ENCODE assay signal across 18 cellular contexts in the genomic region with DNA sequence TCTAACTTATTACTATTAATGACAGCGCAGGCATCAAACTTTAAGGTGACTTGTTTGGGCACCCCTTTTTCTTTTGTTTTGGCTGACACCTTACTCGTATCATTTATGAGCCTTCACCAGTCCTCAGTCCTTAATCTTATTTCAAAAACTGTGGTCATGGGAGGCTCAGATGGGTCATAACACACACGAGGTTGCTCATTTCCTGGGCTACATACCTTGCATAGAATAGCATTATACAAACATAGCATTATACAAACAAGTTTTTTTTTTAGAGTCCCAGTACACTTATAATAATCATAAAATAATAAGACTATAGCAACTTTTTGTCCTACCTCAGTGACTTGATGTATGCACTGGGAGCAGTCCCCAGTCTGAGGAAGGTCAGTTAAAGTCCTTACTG. TPM values are rescaled to one million over a fixed set of nuclear protein-coding genes. Genes with fewer than 3 reads are reported as not detected.
A peak's percentile ranks its signal among the peaks of the same experiment; 100 is the strongest.
DNase-seq lines count a peak whose midpoint lies in the region; ATAC-seq, FAIRE-seq and TF ChIP-seq lines count a peak whose summit lies in the region.
"Had no signal": no experiment of that assay in that cellular context is flagged by ENCODE, and none has a peak within 500 bp of the region (broad histone marks: within the 10 kb centered on the region; RNA-seq: fewer than 3 reads in every experiment).

No MANE protein-coding gene starts in this region.

- no peaks in the 10 kb centered on the region; the same call in 1 of the 2 replicates for H3K27me3 ChIP-seq in IMR-90 (ENCODE audit: control insufficient read depth, insufficient read depth, low read length)
- H3K27me3 ChIP-seq in bronchial epithelial cell (ENCODE audit: control insufficient read depth, insufficient read depth, low read length), result no peaks in the 10 kb centered on the region
- H3K27me3 ChIP-seq in keratinocyte (ENCODE audit: control insufficient read depth, extremely low read depth, insufficient read depth, low read length), result no peaks in the 10 kb centered on the region
- H3K27me3 ChIP-seq in right cardiac atrium (ENCODE audit: control insufficient read depth, insufficient read depth), result no peaks in the 10 kb centered on the region
- H3K27me3 ChIP-seq: BLaER1 treated with 17β-estradiol and CSF1 and Interleukin-3, amounts not matched to agents 10 nM and 100 nM had no signal

- H2AFZ ChIP-seq in IMR-90 (replicated peaks; ENCODE audit: low read length, poor library complexity) (no peak overlapping the region), keratinocyte (ENCODE audit: control insufficient read depth, low read length) (no peak overlapping the region)
- H2AFZ ChIP-seq: GM23338 had no signal

- H3K9ac ChIP-seq in IMR-90 (ENCODE audit: low read depth, low read length), result no peak overlapping the region
- no peak overlapping the region for H3K9ac ChIP-seq in keratinocyte (ENCODE audit: control insufficient read depth, extremely low read depth, insufficient read depth, low read length)
- H3K9ac ChIP-seq: BLaER1 treated with 17β-estradiol and CSF1 and Interleukin-3, amounts not matched to agents 10 nM and 100 nM had no signal

- H4K8ac ChIP-seq in IMR-90 (ENCODE audit: low read depth in 2 of 2, low read length in 2 of 2), result no peak overlapping the region

- H4K5ac ChIP-seq in IMR-90 (ENCODE audit: low read depth, low read length), result no peak overlapping the region

- H3K4me2 ChIP-seq in IMR-90 (ENCODE audit: low read depth, low read length), result peak overlapping the region; percentile 51; the same call in 1 of the 2 replicates
- no peak overlapping the region for H3K4me2 ChIP-seq in keratinocyte (ENCODE audit: control insufficient read depth, extremely low read depth, insufficient read depth, low read depth, low read length)
- H3K4me2 ChIP-seq: BLaER1 treated with 17β-estradiol and CSF1 and Interleukin-3, amounts not matched to agents 10 nM and 100 nM; GM23338 had no signal

- CTCF ChIA-PET in IMR-90 (lab: Yijun Ruan, JAX), result no interaction called here

- POLR2A ChIA-PET in IMR-90 (lab: Charles Lee; ENCODE audit: unreplicated experiment), result no interaction called here

- ATAC-seq in IMR-90 (ENCODE audit: low read depth), result no peak
- no peak for ATAC-seq in right cardiac atrium
- ATAC-seq: CD8-positive, alpha-beta T cell; GM23338; HCT116 had no signal

- no TSS peak for BruUV-seq in IMR-90 (replicated peaks; lab: Mats Ljungman, UMichigan)

- H3K4me1 ChIP-seq in IMR-90 (ENCODE audit: control insufficient read depth, insufficient read depth, low read length) (peaks cover 7% of the 10 kb centered on the region), keratinocyte (ENCODE audit: control insufficient read depth, extremely low read depth, insufficient read depth, low read length) (no peaks in the 10 kb centered on the region), right cardiac atrium (ENCODE audit: control insufficient read depth, insufficient read depth, low read length) (no peaks in the 10 kb centered on the region)
- H3K4me1 ChIP-seq: BLaER1 treated with 17β-estradiol and CSF1 and Interleukin-3, amounts not matched to agents 10 nM and 100 nM had no signal

- no peak for TF ChIP-seq RAD21 in IMR-90 (IDR thresholded peaks at IDR 0.05; ENCODE audit: low read length)

- intact Hi-C loops in IMR-90 (cut with micrococcal nuclease), result no loop called here
- intact Hi-C loops in right cardiac atrium (cut with DNase I), result no loop called here

- peak overlapping the region; percentile 74; the same call in 1 of the 2 replicates for H2BK20ac ChIP-seq in IMR-90 (ENCODE audit: low read depth, low read length)

- H3K27ac ChIP-seq in IMR-90 (ENCODE audit: insufficient read depth, low read length), result no peak overlapping the region
- H3K27ac ChIP-seq in keratinocyte (ENCODE audit: control insufficient read depth, insufficient read depth, low read length), result no peak overlapping the region
- H3K27ac ChIP-seq in right cardiac atrium (ENCODE audit: low read length), result no peak overlapping the region
- H3K27ac ChIP-seq: BLaER1 treated with 17β-estradiol and CSF1 and Interleukin-3, amounts not matched to agents 10 nM and 100 nM had no signal

- DNase-seq in ELR (ENCODE audit: low read depth) (peak; percentile 75), IMR-90 (peak; percentile 28), bronchial epithelial cell (ENCODE audit: low read depth) (peak; percentile 57), keratinocyte (ENCODE audit: low read depth, low spot score) (no peak), right cardiac atrium (no peak), NOMO-1 treated with dmso at 0.1 percent for 144 hours (lab: John Stamatoyannopoulos, UW; ENCODE audit: unreplicated experiment) (no peak), SW 1271 (lab: John Stamatoyannopoulos, UW) (no peak)
- DNase-seq: Calu3; CD8-positive, alpha-beta T cell; DMS79 treated with DMSO at 0.1 percent for 48 hours; GDM1 had no signal

- no peak overlapping the region for H3K56ac ChIP-seq in IMR-90 (ENCODE audit: extremely low read depth, insufficient read depth, low read length)

- H2BK5ac ChIP-seq in IMR-90 (ENCODE audit: low read depth, low read length, poor library complexity, severe bottlenecking), result peak overlapping the region; percentile 45

- 0 out of 2 replicates have a peak overlapping the region, but pooled peaks have one; percentile 57 for H3K14ac ChIP-seq in IMR-90 (replicated peaks; ENCODE audit: low read depth, low read length)

- no peak for FAIRE-seq in bronchial epithelial cell (lab: Jason Lieb, UNC)
- FAIRE-seq in keratinocyte (lab: Jason Lieb, UNC), result peak; percentile 26
- FAIRE-seq: GM12892, GM18507, H54 had no signal

- H3K79me1 ChIP-seq in IMR-90 (ENCODE audit: low read depth in 1 of 2, low read length in 2 of 2), result no peaks in the 10 kb centered on the region

- in situ Hi-C loops in IMR-90 (cut with MboI; ENCODE audit: low sequenced_read_pairs), result no loop called here

- no peak overlapping the region for H4K91ac ChIP-seq in IMR-90 (ENCODE audit: insufficient read depth, low read depth, low read length)

- H3K9me3 ChIP-seq in IMR-90 (ENCODE audit: control insufficient read depth, insufficient read depth, low read length), result no peaks in the 10 kb centered on the region
- H3K9me3 ChIP-seq in keratinocyte (ENCODE audit: control insufficient read depth, low read depth, low read length), result no peaks in the 10 kb centered on the region
- no peaks in the 10 kb centered on the region for H3K9me3 ChIP-seq in right cardiac atrium (ENCODE audit: control insufficient read depth, low read length)

- H4K20me1 ChIP-seq in IMR-90 (ENCODE audit: insufficient read depth, low read length), result no peaks in the 10 kb centered on the region
- H4K20me1 ChIP-seq in keratinocyte (ENCODE audit: control insufficient read depth, extremely low read depth, insufficient read depth, low read length), result no peaks in the 10 kb centered on the region
- H4K20me1 ChIP-seq: BLaER1 treated with 17β-estradiol and CSF1 and Interleukin-3, amounts not matched to agents 10 nM and 100 nM had no signal

- no peak overlapping the region for H3K4me3 ChIP-seq in IMR-90 (ENCODE audit: insufficient read depth, low read depth, low read length)
- H3K4me3 ChIP-seq in bronchial epithelial cell (ENCODE audit: low read depth, low read length), result no peak overlapping the region
- H3K4me3 ChIP-seq in keratinocyte (ENCODE audit: control insufficient read depth in 2 of 3, extremely low read depth in 1 of 3, insufficient read depth in 2 of 3, low read depth in 1 of 3, low read length in 3 of 3), result no peak overlapping the region
- H3K4me3 ChIP-seq in right cardiac atrium (ENCODE audit: low read length), result no peak overlapping the region
- H3K4me3 ChIP-seq: BLaER1 treated with 17β-estradiol and CSF1 and Interleukin-3, amounts not matched to agents 10 nM and 100 nM; GM23338 had no signal

- peak overlapping the region; percentile 59; the same call in 1 of the 2 replicates for H2AK5ac ChIP-seq in IMR-90 (ENCODE audit: low read depth, low read length)

- H3K18ac ChIP-seq in IMR-90 (ENCODE audit: low read depth, low read length), result no peak overlapping the region

- peak overlapping the region; percentile 58; the same call in 1 of the 2 replicates for H2BK120ac ChIP-seq in IMR-90 (ENCODE audit: low read depth, low read length)

- no peak overlapping the region for H3K23ac ChIP-seq in IMR-90 (ENCODE audit: low read depth, low read length)

- H3K9me1 ChIP-seq in IMR-90 (ENCODE audit: insufficient read depth, low read length), result no peaks in the 10 kb centered on the region
- H3K9me1 ChIP-seq in keratinocyte (ENCODE audit: control insufficient read depth, extremely low read depth, insufficient read depth, low read length), result no peaks in the 10 kb centered on the region

- no peak overlapping the region for H2AK9ac ChIP-seq in IMR-90 (replicated peaks; ENCODE audit: low read depth, low read length, poor library complexity)

- no peak for TF ChIP-seq CTCF in IMR-90 (conservative IDR thresholded peaks at IDR 0.05; ENCODE audit: low read depth, low read length)
- no peak for TF ChIP-seq CTCF in bronchial epithelial cell (IDR thresholded peaks at IDR 0.05; ENCODE audit: insufficient read depth, low read length, severe bottlenecking)
- no peak for TF ChIP-seq CTCF in keratinocyte (optimal IDR thresholded peaks at IDR 0.05 in 1 of 3, IDR thresholded peaks at IDR 0.05 in 1 of 3, conservative IDR thresholded peaks at IDR 0.05 in 1 of 3; ENCODE audit: extremely low read depth in 1 of 3, insufficient read depth in 2 of 3, low read length in 3 of 3)

- no peaks in the 10 kb centered on the region for H3K79me2 ChIP-seq in keratinocyte (ENCODE audit: control insufficient read depth, insufficient read depth, low read length)

- WGBS in IMR-90 (ENCODE audit: extremely low coverage in 2 of 2, insufficient read length in 1 of 2), 2 experiments, result no CpG with 5 or more reads among the region's 3 CpGs
- 82% methylated on average over 3 of the region's 3 CpGs for WGBS in right cardiac atrium

- H3K36me3 ChIP-seq in IMR-90 (ENCODE audit: control insufficient read depth, insufficient read depth, low read length), result no peaks in the 10 kb centered on the region
- H3K36me3 ChIP-seq in bronchial epithelial cell (ENCODE audit: control insufficient read depth, insufficient read depth, low read length), result no peaks in the 10 kb centered on the region
- no peaks in the 10 kb centered on the region for H3K36me3 ChIP-seq in keratinocyte (ENCODE audit: control insufficient read depth in 2 of 2, extremely low read depth in 1 of 2, insufficient read depth in 2 of 2, low read length in 2 of 2)
- H3K36me3 ChIP-seq: BLaER1 treated with 17β-estradiol and CSF1 and Interleukin-3, amounts not matched to agents 10 nM and 100 nM had no signal

- H3K4ac ChIP-seq in IMR-90 (ENCODE audit: low read depth, low read length), result no peak overlapping the region

- dilution Hi-C loops in IMR-90 (cut with HindIII; ENCODE audit: low sequenced_read_pairs, unreplicated experiment), result no loop called here
- dilution Hi-C loops in keratinocyte (cut with MboI; ENCODE audit: extremely low pct_ligation_motif_present, low sequenced_read_pairs), result no loop called here

- no peak for TF ChIP-seq POLR2A in IMR-90 (IDR thresholded peaks at IDR 0.05; ENCODE audit: low read depth, low read length)

- H2BK15ac ChIP-seq in IMR-90 (ENCODE audit: low read depth, low read length), result 0 out of 3 replicates have a peak overlapping the region, but pooled peaks have one; percentile 59

RNA-seq across cellular contexts. Expression of a gene that starts 11.2 kb away (rescaled TPM):
- total RNA-seq in IMR-90 (2012; rRNA removed), result 15.0 and 18.5 TPM in 2 replicates
- polyA plus RNA-seq in IMR-90 (2012; rRNA removed), result 26.8 and 27.2 TPM in 2 replicates
- polyA plus RNA-seq in IMR-90 (2012; cell fraction: cytosol; rRNA removed), result 12.2 and 22.9 TPM in 2 replicates
- 103 and 117 TPM in 2 replicates for polyA plus RNA-seq in IMR-90 (2012; cell fraction: nucleus; rRNA removed; ENCODE audit: low replicate concordance)
- total RNA-seq in bronchial epithelial cell, result 14.7 and 16.6 TPM in 2 replicates
- polyA plus RNA-seq in keratinocyte, result 57.6 to 102 TPM (median 71.9 TPM) in 3 replicates
- polyA plus RNA-seq in keratinocyte (2011; ENCODE audit: low read depth), result 101 TPM
- 44.9 and 50.9 TPM in 2 replicates for polyA plus RNA-seq in keratinocyte (2011; cell fraction: cytosol; rRNA removed)
- polyA plus RNA-seq in keratinocyte (2011; cell fraction: nucleus; rRNA removed), result 241 and 303 TPM in 2 replicates
- polyA plus RNA-seq in keratinocyte (2012; ENCODE audit: low replicate concordance), result 46.5 and 47.5 TPM in 2 replicates
- 92.0 to 164 TPM (median 110 TPM) in 3 replicates for polyA minus RNA-seq in keratinocyte
- 35.7 TPM for polyA minus RNA-seq in keratinocyte (2011; cell fraction: cytosol; rRNA and poly(A)+ RNA removed)
- 93.2 and 125 TPM in 2 replicates for polyA minus RNA-seq in keratinocyte (2011; cell fraction: nucleus; rRNA and poly(A)+ RNA removed)
- total RNA-seq in right cardiac atrium, result 100 to 1,000 TPM in 2 of 4 donors, 10 to 100 TPM in 2; 61.1 to 112 (median 96.7) TPM
- 81.6 TPM for polyA plus RNA-seq in right cardiac atrium

RNA-seq across cellular contexts. Expression of a gene that starts 17.5 kb away (rescaled TPM):
- total RNA-seq in IMR-90 (2012; rRNA removed) (233 and 241 TPM in 2 replicates), bronchial epithelial cell (235 and 279 TPM in 2 replicates), right cardiac atrium (10 to 100 TPM; 22.9 to 62.0 (median 33.3) TPM)
- polyA plus RNA-seq in IMR-90 (2012; rRNA removed) (134 and 139 TPM in 2 replicates), keratinocyte (90.4 to 162 TPM (median 152 TPM) in 3 replicates), right cardiac atrium (22.0 TPM)
- 90.9 and 114 TPM in 2 replicates for polyA plus RNA-seq in IMR-90 (2012; cell fraction: cytosol; rRNA removed)
- polyA plus RNA-seq in IMR-90 (2012; cell fraction: nucleus; rRNA removed; ENCODE audit: low replicate concordance), result 56.5 and 96.2 TPM in 2 replicates
- polyA plus RNA-seq in keratinocyte (2011; ENCODE audit: low read depth), result 25.2 TPM
- 134 and 193 TPM in 2 replicates for polyA plus RNA-seq in keratinocyte (2011; cell fraction: cytosol; rRNA removed)
- polyA plus RNA-seq in keratinocyte (2011; cell fraction: nucleus; rRNA removed), result 99.4 and 102 TPM in 2 replicates
- 52.5 and 197 TPM in 2 replicates for polyA plus RNA-seq in keratinocyte (2012; ENCODE audit: low replicate concordance)
- 122 to 199 TPM (median 164 TPM) in 3 replicates for polyA minus RNA-seq in keratinocyte
- 102 TPM for polyA minus RNA-seq in keratinocyte (2011; cell fraction: cytosol; rRNA and poly(A)+ RNA removed)
- 38.3 and 62.2 TPM in 2 replicates for polyA minus RNA-seq in keratinocyte (2011; cell fraction: nucleus; rRNA and poly(A)+ RNA removed)

RNA-seq across cellular contexts. Expression of a gene that starts 41.8 kb away (rescaled TPM):
- 8.9 and 9.1 TPM in 2 replicates for total RNA-seq in IMR-90 (2012; rRNA removed)
- polyA plus RNA-seq in IMR-90 (2012; rRNA removed), result 9.4 and 10.1 TPM in 2 replicates
- 1.4 and 4.8 TPM in 2 replicates for polyA plus RNA-seq in IMR-90 (2012; cell fraction: cytosol; rRNA removed)
- 20.8 and 44.5 TPM in 2 replicates for polyA plus RNA-seq in IMR-90 (2012; cell fraction: nucleus; rRNA removed; ENCODE audit: low replicate concordance)
- 0.13 and 0.53 TPM in 2 replicates for total RNA-seq in bronchial epithelial cell
- polyA plus RNA-seq in keratinocyte, result 1.6 to 5.6 TPM (median 4.7 TPM) in 3 replicates
- polyA plus RNA-seq in keratinocyte (2011; ENCODE audit: low read depth), result not detected
- polyA plus RNA-seq in keratinocyte (2011; cell fraction: cytosol; rRNA removed), result 1.1 and 1.2 TPM in 2 replicates
- 7.0 and 7.7 TPM in 2 replicates for polyA plus RNA-seq in keratinocyte (2011; cell fraction: nucleus; rRNA removed)
- 0.31 and 3.6 TPM in 2 replicates for polyA plus RNA-seq in keratinocyte (2012; ENCODE audit: low replicate concordance)
- 1.1 to 4.0 TPM (median 1.4 TPM) in 3 replicates for polyA minus RNA-seq in keratinocyte
- not detected for polyA minus RNA-seq in keratinocyte (2011; cell fraction: cytosol; rRNA and poly(A)+ RNA removed)
- polyA minus RNA-seq in keratinocyte (2011; cell fraction: nucleus; rRNA and poly(A)+ RNA removed), result 0.32 and 3.1 TPM in 2 replicates
- total RNA-seq in right cardiac atrium, result under 1 TPM in 2 of 4 donors, not detected in 2; 0.46 to 0.59 TPM
- 0.36 TPM for polyA plus RNA-seq in right cardiac atrium

RNA-seq across cellular contexts. Expression of a gene that starts 41.8 kb away (rescaled TPM):
- total RNA-seq in IMR-90 (2012; rRNA removed), result 152 and 202 TPM in 2 replicates
- 156 and 176 TPM in 2 replicates for polyA plus RNA-seq in IMR-90 (2012; rRNA removed)
- 138 and 201 TPM in 2 replicates for polyA plus RNA-seq in IMR-90 (2012; cell fraction: cytosol; rRNA removed)
- 60.7 and 89.8 TPM in 2 replicates for polyA plus RNA-seq in IMR-90 (2012; cell fraction: nucleus; rRNA removed; ENCODE audit: low replicate concordance)
- 92.6 and 117 TPM in 2 replicates for total RNA-seq in bronchial epithelial cell
- polyA plus RNA-seq in keratinocyte, result 106 to 130 TPM (median 123 TPM) in 3 replicates
- 48.6 TPM for polyA plus RNA-seq in keratinocyte (2011; ENCODE audit: low read depth)
- 97.2 and 104 TPM in 2 replicates for polyA plus RNA-seq in keratinocyte (2011; cell fraction: cytosol; rRNA removed)
- polyA plus RNA-seq in keratinocyte (2011; cell fraction: nucleus; rRNA removed), result 77.6 and 82.3 TPM in 2 replicates
- polyA plus RNA-seq in keratinocyte (2012; ENCODE audit: low replicate concordance), result 84.6 and 121 TPM in 2 replicates
- 41.0 to 62.1 TPM (median 43.0 TPM) in 3 replicates for polyA minus RNA-seq in keratinocyte
- polyA minus RNA-seq in keratinocyte (2011; cell fraction: cytosol; rRNA and poly(A)+ RNA removed), result 28.8 TPM
- polyA minus RNA-seq in keratinocyte (2011; cell fraction: nucleus; rRNA and poly(A)+ RNA removed), result 11.7 and 11.8 TPM in 2 replicates
- 10 to 100 TPM; 74.4 to 93.0 (median 82.0) TPM for total RNA-seq in right cardiac atrium
- polyA plus RNA-seq in right cardiac atrium, result 194 TPM

RNA-seq across cellular contexts. Expression of a gene that starts 53.9 kb away (rescaled TPM):
- total RNA-seq in IMR-90 (2012; rRNA removed) (not detected in 2 replicates), bronchial epithelial cell (not detected in 2 replicates), right cardiac atrium (1 to 10 TPM in 1 of 4 donors, under 1 TPM in 3; 0.34 to 1.1 (median 0.53) TPM)
- polyA plus RNA-seq in IMR-90 (2012; rRNA removed) (0.03 TPM in 1 of 2 replicates, not detected in the other), keratinocyte (not detected in 3 replicates), right cardiac atrium (0.57 TPM)
- polyA plus RNA-seq in IMR-90 (2012; cell fraction: cytosol; rRNA removed), result 0.06 TPM in 1 of 2 replicates, not detected in the other
- polyA plus RNA-seq in IMR-90 (2012; cell fraction: nucleus; rRNA removed; ENCODE audit: low replicate concordance), result not detected in 2 replicates
- not detected for polyA plus RNA-seq in keratinocyte (2011; ENCODE audit: low read depth)
- polyA plus RNA-seq in keratinocyte (2011; cell fraction: cytosol; rRNA removed), result not detected in 2 replicates
- polyA plus RNA-seq in keratinocyte (2011; cell fraction: nucleus; rRNA removed), result not detected in 2 replicates
- 0.48 and 0.80 TPM in 2 replicates for polyA plus RNA-seq in keratinocyte (2012; ENCODE audit: low replicate concordance)
- not detected in 3 replicates for polyA minus RNA-seq in keratinocyte
- polyA minus RNA-seq in keratinocyte (2011; cell fraction: cytosol; rRNA and poly(A)+ RNA removed), result not detected
- not detected in 2 replicates for polyA minus RNA-seq in keratinocyte (2011; cell fraction: nucleus; rRNA and poly(A)+ RNA removed)
- total RNA-seq: A172; Calu3; CD8-positive, alpha-beta T cell; GM23338 had no signal

Comparison
In these comparisons a context has a peak if more than half of its experiments do, and no peak if none do; other contexts are left out.
1. DNase-seq: peak in ELR (single experiment), IMR-90 (single experiment) and bronchial epithelial cell (single experiment); none in keratinocyte (single experiment), right cardiac atrium (0 of 3), NOMO-1 treated with dmso at 0.1 percent for 144 hours (single experiment) and SW 1271 (0 of 2).